ENCODE assay signal across 1 cellular context in genomic region chr7:139035588-139036353, GRCh38.
TF ChIP-seq lines count a peak whose summit lies in the region.

A gene with protein sequence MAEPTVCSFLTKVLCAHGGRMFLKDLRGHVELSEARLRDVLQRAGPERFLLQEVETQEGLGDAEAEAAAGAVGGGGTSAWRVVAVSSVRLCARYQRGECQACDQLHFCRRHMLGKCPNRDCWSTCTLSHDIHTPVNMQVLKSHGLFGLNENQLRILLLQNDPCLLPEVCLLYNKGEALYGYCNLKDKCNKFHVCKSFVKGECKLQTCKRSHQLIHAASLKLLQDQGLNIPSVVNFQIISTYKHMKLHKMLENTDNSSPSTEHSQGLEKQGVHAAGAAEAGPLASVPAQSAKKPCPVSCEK (minus strand): TSS chr7:139036042. CDS start chr7:139036017, 25 bp downstream.

TF ChIP-seq in HepG2, 621 proteins besides CTCF, POLR2A, EP300 and RAD21 (continued from another document and continues in another):
- no peak; the same call in 1 of the 2 replicates for TF ChIP-seq DR1 (CRISPR knock-in tag; IDR thresholded peaks at IDR 0.05)
- TF ChIP-seq ZFX (CRISPR knock-in tag; IDR thresholded peaks at IDR 0.05; ENCODE audit: low read depth) = peak; percentile 96
- no peak for TF ChIP-seq USF2 (IDR thresholded peaks at IDR 0.05; ENCODE audit: low read depth, low read length)
- no peak for TF ChIP-seq USF2 (CRISPR knock-in tag; IDR thresholded peaks at IDR 0.05; ENCODE audit: borderline replicate concordance)
- no peak for TF ChIP-seq NFYC (CRISPR knock-in tag; IDR thresholded peaks at IDR 0.05)
- TF ChIP-seq HCFC1 (IDR thresholded peaks at IDR 0.05; ENCODE audit: low read depth, low read length) = no peak
- TF ChIP-seq, protein P1, sequence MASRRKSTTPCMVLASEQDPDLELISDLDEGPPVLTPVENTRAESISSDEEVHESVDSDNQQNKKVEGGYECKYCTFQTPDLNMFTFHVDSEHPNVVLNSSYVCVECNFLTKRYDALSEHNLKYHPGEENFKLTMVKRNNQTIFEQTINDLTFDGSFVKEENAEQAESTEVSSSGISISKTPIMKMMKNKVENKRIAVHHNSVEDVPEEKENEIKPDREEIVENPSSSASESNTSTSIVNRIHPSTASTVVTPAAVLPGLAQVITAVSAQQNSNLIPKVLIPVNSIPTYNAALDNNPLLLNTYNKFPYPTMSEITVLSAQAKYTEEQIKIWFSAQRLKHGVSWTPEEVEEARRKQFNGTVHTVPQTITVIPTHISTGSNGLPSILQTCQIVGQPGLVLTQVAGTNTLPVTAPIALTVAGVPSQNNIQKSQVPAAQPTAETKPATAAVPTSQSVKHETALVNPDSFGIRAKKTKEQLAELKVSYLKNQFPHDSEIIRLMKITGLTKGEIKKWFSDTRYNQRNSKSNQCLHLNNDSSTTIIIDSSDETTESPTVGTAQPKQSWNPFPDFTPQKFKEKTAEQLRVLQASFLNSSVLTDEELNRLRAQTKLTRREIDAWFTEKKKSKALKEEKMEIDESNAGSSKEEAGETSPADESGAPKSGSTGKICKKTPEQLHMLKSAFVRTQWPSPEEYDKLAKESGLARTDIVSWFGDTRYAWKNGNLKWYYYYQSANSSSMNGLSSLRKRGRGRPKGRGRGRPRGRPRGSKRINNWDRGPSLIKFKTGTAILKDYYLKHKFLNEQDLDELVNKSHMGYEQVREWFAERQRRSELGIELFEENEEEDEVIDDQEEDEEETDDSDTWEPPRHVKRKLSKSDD (CRISPR knock-in tag; IDR thresholded peaks at IDR 0.05; ENCODE audit: low read depth) = peak; percentile 72; the same call in 1 of the 2 replicates
- TF ChIP-seq, protein P2, sequence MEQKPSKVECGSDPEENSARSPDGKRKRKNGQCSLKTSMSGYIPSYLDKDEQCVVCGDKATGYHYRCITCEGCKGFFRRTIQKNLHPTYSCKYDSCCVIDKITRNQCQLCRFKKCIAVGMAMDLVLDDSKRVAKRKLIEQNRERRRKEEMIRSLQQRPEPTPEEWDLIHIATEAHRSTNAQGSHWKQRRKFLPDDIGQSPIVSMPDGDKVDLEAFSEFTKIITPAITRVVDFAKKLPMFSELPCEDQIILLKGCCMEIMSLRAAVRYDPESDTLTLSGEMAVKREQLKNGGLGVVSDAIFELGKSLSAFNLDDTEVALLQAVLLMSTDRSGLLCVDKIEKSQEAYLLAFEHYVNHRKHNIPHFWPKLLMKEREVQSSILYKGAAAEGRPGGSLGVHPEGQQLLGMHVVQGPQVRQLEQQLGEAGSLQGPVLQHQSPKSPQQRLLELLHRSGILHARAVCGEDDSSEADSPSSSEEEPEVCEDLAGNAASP (CRISPR knock-in tag; IDR thresholded peaks at IDR 0.05; ENCODE audit: borderline replicate concordance) = 0 out of 2 replicates have a peak, but pooled peaks have one; percentile 10
- TF ChIP-seq ZNF619 (CRISPR knock-in tag; IDR thresholded peaks at IDR 0.05) = peak; percentile 85; the same call in 1 of the 2 replicates
- TF ChIP-seq ZNF792 (CRISPR knock-in tag; IDR thresholded peaks at IDR 0.05) = no peak
- no peak; the same call in 1 of the 2 replicates for TF ChIP-seq ZNF878 (CRISPR knock-in tag; IDR thresholded peaks at IDR 0.05)
- TF ChIP-seq IRX3 (CRISPR knock-in tag; IDR thresholded peaks at IDR 0.05; ENCODE audit: borderline replicate concordance, low read depth) = no peak; the same call in 1 of the 2 replicates
- TF ChIP-seq CHD2 (IDR thresholded peaks at IDR 0.05; ENCODE audit: low read depth, low read length) = no peak
- TF ChIP-seq, protein P3, sequence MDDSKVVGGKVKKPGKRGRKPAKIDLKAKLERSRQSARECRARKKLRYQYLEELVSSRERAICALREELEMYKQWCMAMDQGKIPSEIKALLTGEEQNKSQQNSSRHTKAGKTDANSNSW (CRISPR knock-in tag; IDR thresholded peaks at IDR 0.05; ENCODE audit: borderline replicate concordance) = no peak
- no peak for TF ChIP-seq KAT2B (IDR thresholded peaks at IDR 0.05; ENCODE audit: borderline replicate concordance, low read depth, low read length)
- TF ChIP-seq ZNF546 (CRISPR knock-in tag; conservative IDR thresholded peaks at IDR 0.05) = 0 out of 2 replicates have a peak, but pooled peaks have one; percentile 50
- TF ChIP-seq HBP1 (CRISPR knock-in tag; IDR thresholded peaks at IDR 0.05; ENCODE audit: low read depth) = no peak
- TF ChIP-seq FOXK2 (IDR thresholded peaks at IDR 0.05) = no peak
- no peak for TF ChIP-seq ZNF615 (CRISPR knock-in tag; IDR thresholded peaks at IDR 0.05; ENCODE audit: borderline replicate concordance)
- no peak for TF ChIP-seq ZNF816 (CRISPR knock-in tag; IDR thresholded peaks at IDR 0.05; ENCODE audit: borderline replicate concordance)
- TF ChIP-seq ZNF274 (CRISPR knock-in tag; IDR thresholded peaks at IDR 0.05) = no peak
- no peak for TF ChIP-seq FOXK1 (CRISPR knock-in tag; IDR thresholded peaks at IDR 0.05; ENCODE audit: borderline replicate concordance, low read depth)
- TF ChIP-seq REST (IDR thresholded peaks at IDR 0.05; ENCODE audit: borderline replicate concordance in 1 of 2, low read depth in 1 of 2, low read length in 2 of 2) = no peak
- TF ChIP-seq HMG20B (CRISPR knock-in tag; conservative IDR thresholded peaks at IDR 0.05) = no peak
- TF ChIP-seq BRD4 (CRISPR knock-in tag; IDR thresholded peaks at IDR 0.05) = peak; percentile 76
- TF ChIP-seq ARID4A (CRISPR knock-in tag; IDR thresholded peaks at IDR 0.05; ENCODE audit: borderline replicate concordance) = peak; percentile 80
- no peak for TF ChIP-seq ONECUT2 (CRISPR knock-in tag; IDR thresholded peaks at IDR 0.05)
- no peak for TF ChIP-seq TGIF2 (CRISPR knock-in tag; IDR thresholded peaks at IDR 0.05)
- TF ChIP-seq GTF3A (CRISPR knock-in tag; conservative IDR thresholded peaks at IDR 0.05) = no peak
- peak; percentile 67; the same call in 1 of the 2 replicates for TF ChIP-seq SP4 (CRISPR knock-in tag; IDR thresholded peaks at IDR 0.05)
- TF ChIP-seq PRMT3 (CRISPR knock-in tag; IDR thresholded peaks at IDR 0.05; ENCODE audit: borderline replicate concordance, low read depth) = no peak
- no peak for TF ChIP-seq ZSCAN30 (CRISPR knock-in tag; IDR thresholded peaks at IDR 0.05)
- TF ChIP-seq NPAS2 (CRISPR knock-in tag; IDR thresholded peaks at IDR 0.05; ENCODE audit: borderline replicate concordance) = no peak
- peak; percentile 62; the same call in 1 of the 2 replicates for TF ChIP-seq HDAC1 (CRISPR knock-in tag; IDR thresholded peaks at IDR 0.05)
- 0 out of 2 replicates have a peak, but pooled peaks have one; percentile 75 for TF ChIP-seq ZNF160 (CRISPR knock-in tag; IDR thresholded peaks at IDR 0.05)
- TF ChIP-seq TAF1 (CRISPR knock-in tag; IDR thresholded peaks at IDR 0.05) = peak; percentile 82
- TF ChIP-seq GABPB1 (CRISPR knock-in tag; IDR thresholded peaks at IDR 0.05) = peak; percentile 69
- TF ChIP-seq ZNF12 (CRISPR knock-in tag; IDR thresholded peaks at IDR 0.05) = no peak
- no peak for TF ChIP-seq ZNF496 (CRISPR knock-in tag; IDR thresholded peaks at IDR 0.05; ENCODE audit: insufficient replicate concordance)
- TF ChIP-seq ZNF432 (CRISPR knock-in tag; IDR thresholded peaks at IDR 0.05; ENCODE audit: borderline replicate concordance) = no peak
- no peak for TF ChIP-seq TBX3 (IDR thresholded peaks at IDR 0.05; ENCODE audit: borderline replicate concordance)
- TF ChIP-seq ZNF431 (CRISPR knock-in tag; IDR thresholded peaks at IDR 0.05; ENCODE audit: borderline replicate concordance, low read depth) = no peak
- TF ChIP-seq TEAD2 (CRISPR knock-in tag; IDR thresholded peaks at IDR 0.05) = no peak
- no peak for TF ChIP-seq ZNF180 (CRISPR knock-in tag; IDR thresholded peaks at IDR 0.05; ENCODE audit: borderline replicate concordance, low read depth)
- peak; percentile 76; the same call in 1 of the 2 replicates for TF ChIP-seq ZNF329 (CRISPR knock-in tag; IDR thresholded peaks at IDR 0.05; ENCODE audit: low read depth)
- TF ChIP-seq RARA (CRISPR knock-in tag; IDR thresholded peaks at IDR 0.05) = no peak
